ENCODE assay signal across 43 cellular contexts in the genomic region with DNA sequence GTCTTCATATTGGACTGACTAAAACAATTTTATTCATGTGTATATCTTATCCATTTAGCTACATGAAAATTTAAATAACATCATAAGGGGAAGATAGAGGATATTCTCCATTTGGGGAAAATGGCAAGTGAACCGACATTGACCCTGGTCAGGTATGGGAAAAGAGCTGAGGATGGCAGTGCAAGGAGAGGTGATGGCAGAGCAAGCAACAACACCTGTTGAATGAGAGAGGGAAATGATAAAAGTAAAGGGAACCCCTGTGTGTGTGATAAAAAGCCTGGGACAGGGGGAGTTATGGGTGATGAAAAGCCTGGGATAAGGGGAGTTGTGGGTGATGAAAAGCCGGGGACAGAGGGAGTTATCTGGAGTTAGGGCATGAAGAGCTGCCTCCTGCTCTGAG. TPM values are rescaled to one million over a fixed set of nuclear protein-coding genes. Genes with fewer than 3 reads are reported as not detected.
"Had no signal": no experiment of that assay in that cellular context is flagged by ENCODE, and none has a peak within 500 bp of the region (broad histone marks: within the 10 kb centered on the region; RNA-seq: fewer than 3 reads in every experiment).

No MANE protein-coding gene starts in this region.

- H3K36me3 Mint-ChIP-seq: activated naive CD4-positive, alpha-beta T cell treated with anti-CD3 and anti-CD28 coated beads, Interleukin-2, amount 10 ng/mL, durations not matched to agents 7 days and 5 days; activated naive CD4-positive, alpha-beta T cell treated with anti-CD3 and anti-CD28 coated beads, Interleukin-2, amount 50 U/mL, for 24 hours; activated naive CD4-positive, alpha-beta T cell treated with anti-CD3 and anti-CD28 coated beads, Interleukin-2, amount 50 U/mL, for 72 hours; activated naive CD8-positive, alpha-beta T cell; activated naive CD8-positive, alpha-beta T cell treated with anti-CD3 and anti-CD28 coated beads for 36 hours; activated naive CD8-positive, alpha-beta T cell treated with anti-CD3 and anti-CD28 coated beads, Interleukin-2, amount 10 ng/mL, durations not matched to agents 7 days and 5 days; brain had no signal

- H3K27ac ChIP-seq: adrenal gland, ascending aorta, body of pancreas, brain microvascular endothelial cell, breast epithelium, cardiac muscle cell had no signal

- H3K27ac Mint-ChIP-seq: activated naive CD4-positive, alpha-beta T cell treated with anti-CD3 and anti-CD28 coated beads for 36 hours; activated naive CD4-positive, alpha-beta T cell treated with anti-CD3 and anti-CD28 coated beads, Interleukin-2, amount 10 ng/mL, durations not matched to agents 7 days and 5 days; activated naive CD4-positive, alpha-beta T cell treated with anti-CD3 and anti-CD28 coated beads, Interleukin-2, amount 50 U/mL, for 24 hours; activated naive CD8-positive, alpha-beta T cell; activated naive CD8-positive, alpha-beta T cell treated with anti-CD3 and anti-CD28 coated beads for 36 hours; activated naive CD8-positive, alpha-beta T cell treated with anti-CD3 and anti-CD28 coated beads, Interleukin-2, amount 10 ng/mL, durations not matched to agents 7 days and 5 days; activated naive CD8-positive, alpha-beta T cell treated with anti-CD3 and anti-CD28 coated beads, Interleukin-2, amount 50 U/mL, for 24 hours; activated T-cell treated with anti-CD3 and anti-CD28 coated beads, Interleukin-2, amount 50 U/mL, for 24 hours; activated T-cell treated with anti-CD3 and anti-CD28 coated beads, Interleukin-2, amount 50 U/mL, for 72 hours; activated T-helper 17 cell treated with anti-CD3 and anti-CD28 coated beads, Interleukin-2, amount 50 U/mL, for 72 hours; activated T-helper 2 cell treated with anti-CD3 and anti-CD28 coated beads, Interferon-gamma antibody, Interleukin-2, Interleukin-4, amounts not matched to agents 10 μg/mL and 5 μg/mL and 100 μg/mL, durations not matched to agents 14 hours and 24 hours and 36 hours; brain had no signal

- H3K4me1 ChIP-seq: adrenal gland, ascending aorta, body of pancreas, breast epithelium had no signal

- H3K4me3 ChIP-seq: adrenal gland, ascending aorta, body of pancreas, breast epithelium, cardiac muscle cell had no signal

- ATAC-seq: activated naive CD4-positive, alpha-beta T cell treated with anti-CD3 and anti-CD28 coated beads, Interleukin-2, amount 50 U/mL, for 72 hours; activated naive CD8-positive, alpha-beta T cell treated with anti-CD3 and anti-CD28 coated beads, Interleukin-2, amount 50 U/mL, for 24 hours; activated T-cell treated with anti-CD3 and anti-CD28 coated beads, Interleukin-2, amount 50 U/mL, for 4 hours; activated T-cell treated with anti-CD3 and anti-CD28 coated beads, Interleukin-2, amount 50 U/mL, for 72 hours; activated T-helper 17 cell treated with anti-CD3 and anti-CD28 coated beads, Interleukin-2, amount 50 U/mL, for 72 hours; body of pancreas had no signal

- H3K4me1 Mint-ChIP-seq: brain; central memory CD8-positive, alpha-beta T cell had no signal

- H3K4me3 Mint-ChIP-seq: activated naive CD4-positive, alpha-beta T cell treated with anti-CD3 and anti-CD28 coated beads for 36 hours; activated naive CD4-positive, alpha-beta T cell treated with anti-CD3 and anti-CD28 coated beads, Interleukin-2, amount 10 ng/mL, durations not matched to agents 7 days and 5 days; activated naive CD4-positive, alpha-beta T cell treated with anti-CD3 and anti-CD28 coated beads, Interleukin-2, amount 50 U/mL, for 24 hours; activated naive CD8-positive, alpha-beta T cell; activated naive CD8-positive, alpha-beta T cell treated with anti-CD3 and anti-CD28 coated beads for 36 hours; activated naive CD8-positive, alpha-beta T cell treated with anti-CD3 and anti-CD28 coated beads, Interleukin-2, amount 10 ng/mL, durations not matched to agents 7 days and 5 days; activated naive CD8-positive, alpha-beta T cell treated with anti-CD3 and anti-CD28 coated beads, Interleukin-2, amount 50 U/mL, for 24 hours; activated T-cell treated with anti-CD3 and anti-CD28 coated beads, Interleukin-2, amount 50 U/mL, for 24 hours; activated T-cell treated with anti-CD3 and anti-CD28 coated beads, Interleukin-2, amount 50 U/mL, for 4 hours; activated T-cell treated with anti-CD3 and anti-CD28 coated beads, Interleukin-2, amount 50 U/mL, for 72 hours; activated T-helper 17 cell treated with anti-CD3 and anti-CD28 coated beads, Interleukin-2, amount 50 U/mL, for 72 hours; brain; central memory CD8-positive, alpha-beta T cell had no signal

- H3K27me3 Mint-ChIP-seq: activated naive CD4-positive, alpha-beta T cell treated with anti-CD3 and anti-CD28 coated beads, Interleukin-2, amount 50 U/mL, for 24 hours had no signal

- H3K27me3 ChIP-seq: adrenal gland, ascending aorta, body of pancreas, brain microvascular endothelial cell, breast epithelium had no signal

- DNase-seq: activated effector memory CD4-positive, alpha-beta T cell treated with anti-CD3 and anti-CD28 coated beads, Interleukin-2, amount 50 U/mL, for 16 hours; activated effector memory CD4-positive, alpha-beta T cell treated with Interleukin-2 at 50 U/mL for 16 hours; activated gamma-delta T cell; activated gamma-delta T cell treated with Interleukin-2 at 50 U/mL for 16 hours; activated naive CD4-positive, alpha-beta T cell; activated naive CD4-positive, alpha-beta T cell treated with anti-CD3 and anti-CD28 coated beads for 36 hours; activated naive CD4-positive, alpha-beta T cell treated with anti-CD3 and anti-CD28 coated beads, Interleukin-2, amount 10 ng/mL, durations not matched to agents 7 days and 5 days; activated naive CD4-positive, alpha-beta T cell treated with anti-CD3 and anti-CD28 coated beads, Interleukin-2, amount 50 U/mL, for 16 hours; activated naive CD4-positive, alpha-beta T cell treated with Interleukin-2 at 50 U/mL for 16 hours; activated naive CD8-positive, alpha-beta T cell treated with anti-CD3 and anti-CD28 coated beads for 36 hours; activated naive CD8-positive, alpha-beta T cell treated with anti-CD3 and anti-CD28 coated beads, Interleukin-2, amount 10 ng/mL, durations not matched to agents 7 days and 5 days; activated naive CD8-positive, alpha-beta T cell treated with anti-CD3 and anti-CD28 coated beads, Interleukin-2, amount 50 U/mL, for 24 hours; activated T-cell treated with anti-CD3 and anti-CD28 coated beads for 4 hours; activated T-cell treated with anti-CD3 and anti-CD28 coated beads, Interleukin-2, amount 50 U/mL, for 1 hour; activated T-cell treated with anti-CD3 and anti-CD28 coated beads, Interleukin-2, amount 50 U/mL, for 24 hours; activated T-cell treated with anti-CD3 and anti-CD28 coated beads, Interleukin-2, amount 50 U/mL, for 4 hours; activated T-cell treated with anti-CD3 and anti-CD28 coated beads, Interleukin-2, amount 50 U/mL, for 48 hours; activated T-cell treated with anti-CD3 and anti-CD28 coated beads, Interleukin-2, amount 50 U/mL, for 72 hours; adrenal gland; amniotic stem cell; amygdala; anterior cingulate cortex; aorta; body of pancreas; brain microvascular endothelial cell; caudate nucleus; central memory CD4-positive, alpha-beta T cell; cerebellar nuclear complex had no signal

- H3K9me3 ChIP-seq: adrenal gland, ascending aorta, body of pancreas, breast epithelium had no signal

- H3K36me3 ChIP-seq: adrenal gland, ascending aorta, brain microvascular endothelial cell, breast epithelium, cardiac muscle cell had no signal

- H3K9me3 Mint-ChIP-seq: activated naive CD4-positive, alpha-beta T cell treated with anti-CD3 and anti-CD28 coated beads for 36 hours; activated naive CD4-positive, alpha-beta T cell treated with anti-CD3 and anti-CD28 coated beads, Interleukin-2, amount 10 ng/mL, durations not matched to agents 7 days and 5 days; activated naive CD4-positive, alpha-beta T cell treated with anti-CD3 and anti-CD28 coated beads, Interleukin-2, amount 50 U/mL, for 24 hours; activated naive CD8-positive, alpha-beta T cell treated with anti-CD3 and anti-CD28 coated beads for 36 hours; activated T-cell treated with anti-CD3 and anti-CD28 coated beads, Interleukin-2, amount 50 U/mL, for 24 hours; activated T-cell treated with anti-CD3 and anti-CD28 coated beads, Interleukin-2, amount 50 U/mL, for 72 hours; activated T-helper 17 cell treated with anti-CD3 and anti-CD28 coated beads, Interleukin-2, amount 50 U/mL, for 72 hours; central memory CD8-positive, alpha-beta T cell had no signal

RNA-seq across cellular contexts. Expression of gene CLC, which starts 4.0 kb away (rescaled TPM):
- total RNA-seq: activated naive CD4-positive, alpha-beta T cell treated with anti-CD3 and anti-CD28 coated beads for 36 hours; activated naive CD8-positive, alpha-beta T cell treated with anti-CD3 and anti-CD28 coated beads for 36 hours; activated naive CD8-positive, alpha-beta T cell treated with anti-CD3 and anti-CD28 coated beads, Interleukin-2, amount 10 ng/mL, durations not matched to agents 7 days and 5 days; activated T-helper 17 cell treated with anti-CD3 and anti-CD28 coated beads, Interleukin-2, amount 50 U/mL, for 72 hours; adrenal gland; aorta; ascending aorta; astrocyte; body of pancreas; breast epithelium; bronchial epithelial cell; cardiac muscle cell; cerebellum; chondrocyte had no signal

RNA-seq across cellular contexts. Expression of gene LGALS14, which starts 29.6 kb away (rescaled TPM):
- total RNA-seq: activated naive CD8-positive, alpha-beta T cell treated with anti-CD3 and anti-CD28 coated beads, Interleukin-2, amount 10 ng/mL, durations not matched to agents 7 days and 5 days; activated T-cell treated with anti-CD3 and anti-CD28 coated beads, Interleukin-2, amount 50 U/mL, for 4 hours; activated T-helper 2 cell treated with anti-CD3 and anti-CD28 coated beads, Interferon-gamma antibody, Interleukin-2, Interleukin-4, amounts not matched to agents 10 μg/mL and 5 μg/mL and 100 μg/mL, durations not matched to agents 14 hours and 24 hours and 36 hours; adrenal gland; aorta; ascending aorta; astrocyte; body of pancreas; breast epithelium; bronchial epithelial cell; cardiac muscle cell; cardiac septum; cerebellum; chondrocyte had no signal

RNA-seq across cellular contexts. Expression of gene LEUTX, which starts 44.8 kb away (rescaled TPM):
- total RNA-seq: activated naive CD4-positive, alpha-beta T cell treated with anti-CD3 and anti-CD28 coated beads for 36 hours; activated naive CD4-positive, alpha-beta T cell treated with anti-CD3 and anti-CD28 coated beads, Interleukin-2, amount 50 U/mL, for 72 hours; activated naive CD8-positive, alpha-beta T cell treated with anti-CD3 and anti-CD28 coated beads for 36 hours; activated naive CD8-positive, alpha-beta T cell treated with anti-CD3 and anti-CD28 coated beads, Interleukin-2, amount 10 ng/mL, durations not matched to agents 7 days and 5 days; activated T-cell treated with anti-CD3 and anti-CD28 coated beads, Interleukin-2, amount 50 U/mL, for 4 hours; activated T-cell treated with anti-CD3 and anti-CD28 coated beads, Interleukin-2, amount 50 U/mL, for 72 hours; activated T-helper 17 cell treated with anti-CD3 and anti-CD28 coated beads, Interleukin-2, amount 50 U/mL, for 72 hours; activated T-helper 2 cell treated with anti-CD3 and anti-CD28 coated beads, Interferon-gamma antibody, Interleukin-2, Interleukin-4, amounts not matched to agents 10 μg/mL and 5 μg/mL and 100 μg/mL, durations not matched to agents 14 hours and 24 hours and 36 hours; adrenal gland; aorta; ascending aorta; astrocyte; body of pancreas; breast epithelium; bronchial epithelial cell; cardiac muscle cell; cardiac septum; cerebellum; chondrocyte had no signal
